27 cellular contexts compared by ENCODE assay signal in the genomic region with DNA sequence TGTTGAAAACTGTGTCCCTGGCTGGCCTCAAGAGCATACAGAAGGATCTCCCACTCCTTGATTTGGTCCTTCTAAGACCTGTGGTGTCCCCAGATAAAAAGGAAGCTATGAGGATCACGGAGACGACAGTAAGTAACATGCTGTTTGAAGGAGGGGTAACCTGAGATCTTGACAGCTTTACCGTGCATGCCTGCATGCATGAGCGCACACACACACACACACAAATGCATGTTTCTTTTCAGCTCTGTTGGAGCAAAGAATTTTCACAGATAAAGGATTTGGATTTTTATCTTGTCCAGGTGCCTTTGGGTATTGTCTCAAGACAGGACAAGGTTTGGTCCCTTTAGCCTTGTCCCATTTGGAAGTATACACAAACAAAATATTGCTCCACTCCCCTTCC.
DNase-seq lines count a peak whose midpoint lies in the region; ATAC-seq, FAIRE-seq and TF ChIP-seq lines count a peak whose summit lies in the region.
"Had no signal": no experiment of that assay in that cellular context is flagged by ENCODE, and none has a peak within 500 bp of the region (broad histone marks: within the 10 kb centered on the region; RNA-seq: fewer than 3 reads in every experiment).

No MANE protein-coding gene starts in this region.

- H3F3A ChIP-seq in neural progenitor cell (ENCODE audit: low read depth): no peaks in the 10 kb centered on the region

- peaks cover 30% of the 10 kb centered on the region for H3K4me1 Mint-ChIP-seq in neural progenitor cell

- no peaks in the 10 kb centered on the region for H4K20me1 ChIP-seq in neural progenitor cell (ENCODE audit: low read depth)
- H4K20me1 ChIP-seq: BLaER1 had no signal

- no peak for TF ChIP-seq CTCF in neural progenitor cell (IDR thresholded peaks at IDR 0.05)

- H3K27ac ChIP-seq in neural progenitor cell: no peak overlapping the region
- H3K27ac ChIP-seq: BLaER1, lower lobe of right lung, spleen, thoracic aorta had no signal

- H3K4me1 ChIP-seq in neural progenitor cell: peaks cover 9% of the 10 kb centered on the region
- H3K4me1 ChIP-seq: Caco-2, lower lobe of right lung had no signal

- peak overlapping the region; percentile 31 for H3K4me2 ChIP-seq in neural progenitor cell
- H3K4me2 ChIP-seq: BLaER1 had no signal

- peak overlapping the region; percentile 17 for H3K4me3 Mint-ChIP-seq in neural progenitor cell
- H3K4me3 Mint-ChIP-seq: activated CD4-positive, alpha-beta memory T cell treated with anti-CD3 and anti-CD28 coated beads, Interleukin-2, amount 10 ng/mL, durations not matched to agents 7 days and 5 days; activated naive CD8-positive, alpha-beta T cell treated with anti-CD3 and anti-CD28 coated beads, Interleukin-2, amount 10 ng/mL, durations not matched to agents 7 days and 5 days had no signal

- no peak for ATAC-seq in GM18873 (IDR thresholded peaks at IDR 0.05; ENCODE audit: low FRiP score, unreplicated experiment)
- ATAC-seq: HCT116, K562, lower lobe of right lung had no signal

- no peaks in the 10 kb centered on the region for H3K36me3 ChIP-seq in neural progenitor cell
- H3K36me3 ChIP-seq: BLaER1, lower lobe of right lung, spleen, thoracic aorta had no signal

- H3K9me3 ChIP-seq in neural progenitor cell (ENCODE audit: low read depth): no peaks in the 10 kb centered on the region
- H3K9me3 ChIP-seq: BLaER1, Caco-2, lower lobe of right lung, spleen, thoracic aorta had no signal

- H3K4me3 ChIP-seq in neural progenitor cell: no peak overlapping the region
- H3K4me3 ChIP-seq: BLaER1, K562, lower lobe of right lung, spleen, thoracic aorta had no signal

- no peaks in the 10 kb centered on the region for H3K27me3 ChIP-seq in neural progenitor cell
- H3K27me3 ChIP-seq: BLaER1, spleen had no signal

- peak; percentile 95 for FAIRE-seq in HTR-8/SVneo (lab: Jason Lieb, UNC)
- FAIRE-seq: K562 had no signal

- H2AFZ ChIP-seq in neural progenitor cell (replicated peaks): no peak overlapping the region

- no peaks in the 10 kb centered on the region for H3K9me3 Mint-ChIP-seq in neural progenitor cell
- H3K9me3 Mint-ChIP-seq: activated CD4-positive, alpha-beta memory T cell treated with anti-CD3 and anti-CD28 coated beads, Interleukin-2, amount 10 ng/mL, durations not matched to agents 7 days and 5 days; activated naive CD8-positive, alpha-beta T cell treated with anti-CD3 and anti-CD28 coated beads, Interleukin-2, amount 10 ng/mL, durations not matched to agents 7 days and 5 days had no signal

- peaks cover 4% of the 10 kb centered on the region for H3K27me3 Mint-ChIP-seq in neural progenitor cell (ENCODE audit: insufficient read depth, low read depth)

- H3K27ac Mint-ChIP-seq in neural progenitor cell: peak overlapping the region; percentile 35
- H3K27ac Mint-ChIP-seq: activated CD4-positive, alpha-beta memory T cell treated with anti-CD3 and anti-CD28 coated beads, Interleukin-2, amount 10 ng/mL, durations not matched to agents 7 days and 5 days; activated naive CD8-positive, alpha-beta T cell treated with anti-CD3 and anti-CD28 coated beads, Interleukin-2, amount 10 ng/mL, durations not matched to agents 7 days and 5 days had no signal

- DNase-seq in NCI-H510A treated with DMSO at 0.1 percent for 48 hours (lab: John Stamatoyannopoulos, UW) (peak; percentile 51), NCI-H510A (lab: John Stamatoyannopoulos, UW) (no peak), HTR-8/SVneo (ENCODE audit: insufficient read length, low spot score) (no peak), NCI-H526 treated with DMSO at 0.1 percent for 48 hours (lab: John Stamatoyannopoulos, UW) (peak; percentile 5), neural progenitor cell (ENCODE audit: low spot score) (peak; percentile 41), cerebellum (ENCODE audit: low spot score) (no peak)
- no peak for DNase-seq in effector CD8-positive, alpha-beta T cell (lab: John Stamatoyannopoulos, UW)
- DNase-seq: ACHN; activated CD4-positive, alpha-beta memory T cell treated with anti-CD3 and anti-CD28 coated beads, Interleukin-2, amount 10 ng/mL, durations not matched to agents 7 days and 5 days; activated effector memory CD4-positive, alpha-beta T cell treated with Interleukin-2 at 50 U/mL for 16 hours; activated naive CD8-positive, alpha-beta T cell treated with anti-CD3 and anti-CD28 coated beads, Interleukin-2, amount 10 ng/mL, durations not matched to agents 7 days and 5 days; Caco-2; foreskin fibroblast; GDM1; hippocampal formation; islet precursor cell; lower lobe of right lung; MV-4-11; NCI-H226; spleen; stimulated activated CD4-positive, alpha-beta T cell treated with anti-CD3 and anti-CD28 coated beads, Interleukin-4, amount 100 ng/mL, for 1 hour; stimulated activated naive CD4-positive, alpha-beta T cell had no signal

- H3K36me3 Mint-ChIP-seq in neural progenitor cell: no peaks in the 10 kb centered on the region
- H3K36me3 Mint-ChIP-seq: activated naive CD8-positive, alpha-beta T cell treated with anti-CD3 and anti-CD28 coated beads, Interleukin-2, amount 10 ng/mL, durations not matched to agents 7 days and 5 days had no signal

- no peak overlapping the region for H3K9ac ChIP-seq in neural progenitor cell
- H3K9ac ChIP-seq: BLaER1 had no signal

- H3K79me2 ChIP-seq in neural progenitor cell (ENCODE audit: low read depth): no peaks in the 10 kb centered on the region

Comparison
In these comparisons a context has a peak if more than half of its experiments do, and no peak if none do; other contexts are left out.
1. DNase-seq: peak in NCI-H510A treated with DMSO at 0.1 percent for 48 hours (single experiment), NCI-H526 treated with DMSO at 0.1 percent for 48 hours (single experiment) and neural progenitor cell (single experiment); none in NCI-H510A (single experiment), HTR-8/SVneo (single experiment), effector CD8-positive, alpha-beta T cell (single experiment) and cerebellum (single experiment).